Comparison of ENCODE assay signal across 8 cellular contexts in the genomic region with DNA sequence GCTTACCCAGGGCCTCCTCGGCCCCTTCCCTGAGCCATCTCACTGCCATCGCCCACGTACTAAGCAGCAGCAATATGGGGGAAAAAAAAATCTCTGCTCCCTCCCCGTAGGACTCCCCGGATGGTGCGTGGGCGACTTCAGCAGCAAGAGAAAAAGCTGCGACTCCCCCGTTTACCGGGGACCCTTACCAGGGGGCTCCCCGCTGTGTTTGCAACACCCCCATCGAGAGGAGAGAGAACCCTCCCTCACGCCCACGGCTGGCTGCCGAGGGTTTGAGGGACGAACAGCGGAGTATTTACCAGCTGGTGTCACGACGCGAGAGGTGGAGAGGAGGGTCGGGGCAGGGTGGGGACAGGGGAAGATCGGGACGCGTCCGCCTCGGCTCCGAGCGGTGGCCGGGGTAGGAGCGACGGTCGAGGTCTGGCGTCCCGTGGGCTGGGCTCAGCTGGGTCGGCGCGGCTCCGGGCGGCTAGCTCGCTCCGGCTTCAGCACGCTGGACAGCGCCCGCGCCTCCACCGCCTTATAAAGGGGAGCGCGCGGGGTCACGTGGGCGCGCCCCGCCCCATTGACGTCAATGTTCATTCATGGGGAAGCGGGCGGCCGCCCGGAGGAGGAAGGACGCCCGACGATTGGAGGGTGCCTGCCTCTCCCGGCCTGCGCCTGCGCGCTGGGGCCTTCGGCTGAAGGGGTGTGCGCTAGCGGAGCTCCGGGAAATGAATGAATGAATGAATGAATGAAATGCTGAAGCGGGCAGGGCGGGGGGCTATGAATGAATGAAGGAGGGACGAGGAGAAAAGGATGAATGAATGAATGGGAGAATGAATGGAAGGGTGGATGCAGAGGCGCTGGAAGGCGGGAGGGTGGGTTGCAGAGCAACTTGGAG. TPM values are rescaled to one million over a fixed set of nuclear protein-coding genes. Genes with fewer than 3 reads are reported as not detected.
DNase-seq lines count a peak whose midpoint lies in the region; TF ChIP-seq lines count a peak whose summit lies in the region.

A gene (minus strand): TSS at position 495 of the 883 bp plus-strand sequence. CDS start 726 bp downstream, outside the sequence.

- H3K27ac ChIP-seq in MM.1S (ENCODE audit: low read length) (no peak within 1 kb of the TSS), stomach (no peak within 1 kb of the TSS)

- no peak for TF ChIP-seq EP300 in stomach (IDR thresholded peaks at IDR 0.05)

- H2AFZ ChIP-seq in MM.1S (ENCODE audit: low read length) = peak within 1 kb of the TSS; percentile 71; the same call in 1 of the 2 replicates
- no peak within 1 kb of the TSS for H2AFZ ChIP-seq in neuron (ENCODE audit: low read depth, low read length)

- H3K4me1 ChIP-seq in MM.1S (ENCODE audit: low read length) (peaks cover 5% of the 10 kb centered on the region; the same call in 1 of the 2 replicates), neuron (ENCODE audit: insufficient read depth, low read length) (peaks cover 76% of the 10 kb centered on the region), stomach (peaks cover 33 to 64% (median 55%) of the 10 kb centered on the region in 4 donors)

- no peaks in the 10 kb centered on the region for H4K20me1 ChIP-seq in MM.1S (ENCODE audit: insufficient read depth, low read length)

- H3K27ac Mint-ChIP-seq in activated T-helper 2 cell treated with anti-CD3 and anti-CD28 coated beads, Interferon-gamma antibody, Interleukin-2, Interleukin-4, amounts not matched to agents 10 μg/mL and 5 μg/mL and 100 μg/mL, durations not matched to agents 14 hours and 24 hours and 36 hours = no peak within 1 kb of the TSS

- H3K27me3 ChIP-seq in MM.1S (replicated peaks; ENCODE audit: insufficient read depth, low read length) (peaks cover 66% of the 10 kb centered on the region), neuron (ENCODE audit: insufficient read depth, low read length) (peaks cover 32% of the 10 kb centered on the region), stomach (peaks cover 36 to 97% (median 88%) of the 10 kb centered on the region in 3 donors)

- H3K9me3 ChIP-seq in MM.1S (replicated peaks; ENCODE audit: insufficient read depth, low read length) = no peaks in the 10 kb centered on the region
- H3K9me3 ChIP-seq in neuron (ENCODE audit: low read length) = no peaks in the 10 kb centered on the region
- H3K9me3 ChIP-seq in stomach = no peaks in the 10 kb centered on the region

- H3K9ac ChIP-seq in MM.1S (ENCODE audit: low read length) = no peak within 1 kb of the TSS

- WGBS in stomach, 5 donors = 2 to 5% (median 3%) methylated on average over 60 to 74 of the region's 74 CpGs

- H3F3A ChIP-seq in MM.1S (ENCODE audit: insufficient read depth, low read length) = no peaks in the 10 kb centered on the region

- H3K36me3 Mint-ChIP-seq in activated T-helper 2 cell treated with anti-CD3 and anti-CD28 coated beads, Interferon-gamma antibody, Interleukin-2, Interleukin-4, amounts not matched to agents 10 μg/mL and 5 μg/mL and 100 μg/mL, durations not matched to agents 14 hours and 24 hours and 36 hours (ENCODE audit: low read depth) = peaks cover 7% of the 10 kb centered on the region

- TF ChIP-seq POLR2A in stomach (IDR thresholded peaks at IDR 0.05) = peak in 1 of 4 donors; percentile 6

- no peaks in the 10 kb centered on the region for H3K9me3 Mint-ChIP-seq in activated T-helper 2 cell treated with anti-CD3 and anti-CD28 coated beads, Interferon-gamma antibody, Interleukin-2, Interleukin-4, amounts not matched to agents 10 μg/mL and 5 μg/mL and 100 μg/mL, durations not matched to agents 14 hours and 24 hours and 36 hours

- DNase-seq in DMS114 treated with DMSO at 0.1 percent for 48 hours (lab: John Stamatoyannopoulos, UW; ENCODE audit: unreplicated experiment) (peak; percentile 62), H4 (ENCODE audit: low spot score) (peak; percentile 93), MM.1S (peak; percentile 95), SHP77 (lab: John Stamatoyannopoulos, UW) (peak; percentile 93), fibroblast of the aortic adventitia (ENCODE audit: low read depth) (peak; percentile 82), stomach (peak; percentile 92)
- peak; percentile 89 for DNase-seq in activated T-helper 2 cell treated with anti-CD3 and anti-CD28 coated beads, Interferon-gamma antibody, Interleukin-2, Interleukin-4, amounts not matched to agents 10 μg/mL and 5 μg/mL and 100 μg/mL, durations not matched to agents 14 hours and 24 hours and 36 hours (ENCODE audit: low spot score)

- intact Hi-C loops in activated T-helper 2 cell treated with anti-CD3 and anti-CD28 coated beads, Interferon-gamma antibody, Interleukin-2, Interleukin-4, amounts not matched to agents 10 μg/mL and 5 μg/mL and 100 μg/mL, durations not matched to agents 14 hours and 24 hours and 36 hours (cut with micrococcal nuclease) = loop anchor here (1.0 to 10.0 kb wide), 6 partner anchors 9 to 198 kb away; a partner anchor contains a TSS
- intact Hi-C loops in stomach (cut with DNase I; ENCODE audit: low total_unique reads) = no loop called here

- no peaks in the 10 kb centered on the region for H3K36me3 ChIP-seq in MM.1S (replicated peaks; ENCODE audit: insufficient read depth, low read length)
- peaks cover under 1% of the 10 kb centered on the region for H3K36me3 ChIP-seq in neuron (ENCODE audit: insufficient read depth, low read length)
- H3K36me3 ChIP-seq in stomach = peaks cover 9 to 15% (median 12%) of the 10 kb centered on the region in 4 donors

- H3K27me3 Mint-ChIP-seq in activated T-helper 2 cell treated with anti-CD3 and anti-CD28 coated beads, Interferon-gamma antibody, Interleukin-2, Interleukin-4, amounts not matched to agents 10 μg/mL and 5 μg/mL and 100 μg/mL, durations not matched to agents 14 hours and 24 hours and 36 hours (ENCODE audit: low read depth) = peaks cover 51% of the 10 kb centered on the region

- no peaks in the 10 kb centered on the region for H3K9me2 ChIP-seq in MM.1S (replicated peaks; ENCODE audit: insufficient read depth, low read length)

- H3K4me2 ChIP-seq in MM.1S (ENCODE audit: low read depth, low read length) = peak within 1 kb of the TSS; percentile 94

- H3K79me2 ChIP-seq in MM.1S (ENCODE audit: low read length) = no peaks in the 10 kb centered on the region

- H3K4me1 Mint-ChIP-seq in activated T-helper 2 cell treated with anti-CD3 and anti-CD28 coated beads, Interferon-gamma antibody, Interleukin-2, Interleukin-4, amounts not matched to agents 10 μg/mL and 5 μg/mL and 100 μg/mL, durations not matched to agents 14 hours and 24 hours and 36 hours (ENCODE audit: low read depth) = peaks cover 41% of the 10 kb centered on the region

- TF ChIP-seq CTCF in MM.1S (IDR thresholded peaks at IDR 0.05; ENCODE audit: low read length) (no peak), fibroblast of the aortic adventitia (IDR thresholded peaks at IDR 0.05; ENCODE audit: insufficient read depth, low read length) (no peak), stomach (IDR thresholded peaks at IDR 0.05) (no peak)

- H3K4me3 Mint-ChIP-seq in activated T-helper 2 cell treated with anti-CD3 and anti-CD28 coated beads, Interferon-gamma antibody, Interleukin-2, Interleukin-4, amounts not matched to agents 10 μg/mL and 5 μg/mL and 100 μg/mL, durations not matched to agents 14 hours and 24 hours and 36 hours (ENCODE audit: low read depth) = peak within 1 kb of the TSS; percentile 82

- H3K4me3 ChIP-seq in MM.1S (ENCODE audit: low read length) (peak within 1 kb of the TSS; percentile 63), fibroblast of the aortic adventitia (ENCODE audit: low read depth, low read length) (peak within 1 kb of the TSS; percentile 25), neuron (ENCODE audit: low read length) (peak within 1 kb of the TSS; percentile 53), stomach (peak within 1 kb of the TSS in 3 of 4 donors; percentile 12 to 54 (median 34))

RNA-seq across cellular contexts. Expression of the gene that starts here (rescaled TPM):
- total RNA-seq in H4 (2014; rRNA removed; shearing (Covaris generic)) = 3.6 and 7.1 TPM in 2 replicates
- 0.23 and 0.41 TPM in 2 replicates for total RNA-seq in activated T-helper 2 cell treated with anti-CD3 and anti-CD28 coated beads, Interferon-gamma antibody, Interleukin-2, Interleukin-4, amounts not matched to agents 10 μg/mL and 5 μg/mL and 100 μg/mL, durations not matched to agents 14 hours and 24 hours and 36 hours
- not detected in 2 replicates for total RNA-seq in fibroblast of the aortic adventitia (ENCODE audit: low replicate concordance)
- 1 to 10 TPM in 1 of 5 donors, under 1 TPM in 1, not detected in 3; 0.55 to 5.8 TPM for total RNA-seq in stomach
- polyA plus RNA-seq in stomach = under 1 TPM in 2 of 3 donors, not detected in 1; 0.15 to 0.75 TPM

Comparison
In these comparisons a context has a peak if more than half of its experiments do, and no peak if none do; other contexts are left out.
1. Peak in DNase-seq in activated T-helper 2 cell treated with anti-CD3 and anti-CD28 coated beads, Interferon-gamma antibody, Interleukin-2, Interleukin-4, amounts not matched to agents 10 μg/mL and 5 μg/mL and 100 μg/mL, durations not matched to agents 14 hours and 24 hours and 36 hours; RNA of the gene not detected or under 1 TPM.
2. Peak in DNase-seq and H3K4me3 ChIP-seq in fibroblast of the aortic adventitia; RNA of the gene not detected or under 1 TPM.